ENCODE assay signal across 8 cellular contexts in the genomic region with DNA sequence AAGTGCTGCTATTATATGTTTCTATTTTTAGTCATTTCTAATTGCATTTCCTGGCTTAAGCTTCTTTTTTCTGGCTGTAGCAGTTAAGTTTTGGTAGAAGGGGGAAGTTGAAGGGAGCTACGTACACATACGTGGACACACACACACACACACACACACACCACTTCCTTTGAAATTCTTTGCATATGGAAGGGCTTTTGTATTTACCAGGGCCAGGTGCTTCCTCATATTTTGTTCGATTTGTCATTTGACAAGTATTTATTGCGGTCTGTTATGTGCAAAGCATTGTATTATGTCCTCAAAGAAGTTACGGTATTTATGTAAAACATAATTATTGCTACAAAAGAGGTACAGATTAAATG.
DNase-seq lines count a peak whose midpoint lies in the region; ATAC-seq and TF ChIP-seq lines count a peak whose summit lies in the region.

No MANE protein-coding gene starts in this region.

- H3K36me3 ChIP-seq in SK-N-MC (ENCODE audit: insufficient read depth, low read length) (0 out of 2 replicates have a peak, but pooled peaks cover 2% of the 10 kb centered on the region), thoracic aorta (no peaks in the 10 kb centered on the region)

- H3K4me1 Mint-ChIP-seq in activated T-cell treated with anti-CD3 and anti-CD28 coated beads, Interleukin-2, amount 50 U/mL, for 72 hours (ENCODE audit: low read depth): peaks cover 61% of the 10 kb centered on the region
- H3K4me1 Mint-ChIP-seq in glutamatergic neuron (ENCODE audit: low read depth, unreplicated experiment): peaks cover 19% of the 10 kb centered on the region

- H3K9me3 ChIP-seq in SK-N-MC (ENCODE audit: low read depth, low read length) (no peaks in the 10 kb centered on the region), thoracic aorta (no peaks in the 10 kb centered on the region)

- H3K27ac ChIP-seq in SK-N-MC (peak overlapping the region; percentile 30; the same call in 1 of the 2 replicates), thoracic aorta (peak overlapping the region; percentile 62 to 86)

- H3K27ac Mint-ChIP-seq in activated T-cell treated with anti-CD3 and anti-CD28 coated beads, Interleukin-2, amount 50 U/mL, for 72 hours: peak overlapping the region; percentile 96
- H3K27ac Mint-ChIP-seq in glutamatergic neuron (ENCODE audit: unreplicated experiment): peak overlapping the region; percentile 49

- no peak overlapping the region for H3K9ac ChIP-seq in SK-N-MC (ENCODE audit: insufficient read length)

- no peaks in the 10 kb centered on the region for H3K27me3 ChIP-seq in thoracic aorta (replicated peaks; ENCODE audit: insufficient read depth)

- H3K4me3 Mint-ChIP-seq in activated T-cell treated with anti-CD3 and anti-CD28 coated beads, Interleukin-2, amount 50 U/mL, for 72 hours: peak overlapping the region in 1 of 2 donors; percentile 74
- no peak overlapping the region for H3K4me3 Mint-ChIP-seq in glutamatergic neuron (ENCODE audit: unreplicated experiment)

- H3K4me1 ChIP-seq in thoracic aorta (ENCODE audit: control insufficient read depth in 1 of 2, low read depth in 2 of 2): peaks cover 26 to 28% of the 10 kb centered on the region in 2 donors

- H3K27me3 Mint-ChIP-seq in activated T-cell treated with anti-CD3 and anti-CD28 coated beads, Interleukin-2, amount 50 U/mL, for 72 hours (ENCODE audit: low read depth): no peaks in the 10 kb centered on the region
- peaks cover 3% of the 10 kb centered on the region for H3K27me3 Mint-ChIP-seq in glutamatergic neuron (ENCODE audit: unreplicated experiment)

- no peak overlapping the region for H3K4me3 ChIP-seq in SK-N-MC
- H3K4me3 ChIP-seq in thoracic aorta: no peak overlapping the region

- peaks cover 16 to 45% of the 10 kb centered on the region in 2 donors for H3K36me3 Mint-ChIP-seq in activated T-cell treated with anti-CD3 and anti-CD28 coated beads, Interleukin-2, amount 50 U/mL, for 72 hours (ENCODE audit: insufficient read depth in 2 of 2)
- no peaks in the 10 kb centered on the region for H3K36me3 Mint-ChIP-seq in glutamatergic neuron (ENCODE audit: unreplicated experiment)

- DNase-seq in activated T-cell treated with anti-CD3 and anti-CD28 coated beads, Interleukin-2, amount 50 U/mL, for 72 hours: no peak
- no peak for DNase-seq in activated T-cell treated with anti-CD3 and anti-CD28 coated beads, Interleukin-2, amount 50 U/mL, for 48 hours
- DNase-seq in SK-N-MC (ENCODE audit: low read depth, low spot score) (no peak), glutamatergic neuron (no peak), thoracic aorta (ENCODE audit: low spot score) (no peak), NCI-H1092 treated with DMSO at 0.1 percent for 48 hours (lab: John Stamatoyannopoulos, UW) (no peak)
- DNase-seq in stimulated activated CD4-positive, alpha-beta T cell treated with anti-CD3 and anti-CD28 coated beads, Interleukin-4, amount 100 ng/mL, for 24 hours: no peak

- H3K9me3 Mint-ChIP-seq in activated T-cell treated with anti-CD3 and anti-CD28 coated beads, Interleukin-2, amount 50 U/mL, for 72 hours: peaks cover 2 to 3% of the 10 kb centered on the region in 2 donors
- no peaks in the 10 kb centered on the region for H3K9me3 Mint-ChIP-seq in glutamatergic neuron (ENCODE audit: unreplicated experiment)

- ATAC-seq in activated T-cell treated with anti-CD3 and anti-CD28 coated beads, Interleukin-2, amount 50 U/mL, for 72 hours (replicated peaks in 1 of 2): no peak
- no peak for ATAC-seq in thoracic aorta (ENCODE audit: insufficient number of reproducible peaks, low FRiP score, low read depth)
- ATAC-seq in GM21367 (IDR thresholded peaks at IDR 0.05; ENCODE audit: unreplicated experiment): no peak

- TF ChIP-seq CTCF in glutamatergic neuron (IDR thresholded peaks at IDR 0.05; ENCODE audit: partially characterized antibody, unreplicated experiment): no peak
- no peak for TF ChIP-seq CTCF in thoracic aorta (IDR thresholded peaks at IDR 0.05)
